8 cellular contexts compared by ENCODE assay signal in genomic region chr4:108649863-108650211, GRCh38. TPM values are rescaled to one million over a fixed set of nuclear protein-coding genes. Genes with fewer than 3 reads are reported as not detected.
DNase-seq lines count a peak whose midpoint lies in the region; ATAC-seq, FAIRE-seq and TF ChIP-seq lines count a peak whose summit lies in the region.

No MANE protein-coding gene starts in this region.

- FAIRE-seq in RCC 7860 (lab: Jason Lieb, UNC), result no peak

- DNase-seq in Ammon's horn (ENCODE audit: low spot score), result peak; percentile 8
- no peak for DNase-seq in MCF 10A (ENCODE audit: unreplicated experiment)
- no peak for DNase-seq in COLO668 (lab: John Stamatoyannopoulos, UW; ENCODE audit: unreplicated experiment)
- no peak for DNase-seq in kidney tubule cell (ENCODE audit: low spot score)
- no peak for DNase-seq in RCC 7860 (ENCODE audit: low spot score)

- H3K27ac Mint-ChIP-seq in MCF 10A (ENCODE audit: low read depth, unreplicated experiment) (peak overlapping the region; percentile 80), nephron (peak overlapping the region; percentile 98 to 99 (median 98))

- POLR2A ChIA-PET in MCF 10A (lab: Yijun Ruan, JAX), result interaction anchor here (0.5 to 5.5 kb wide), 16 partner anchors 8 to 942 kb away, joined by 3 to 65 read pairs (median 4); partner anchors contain the start of genes RPL34 and SGMS2

- H3K36me3 Mint-ChIP-seq in MCF 10A (ENCODE audit: insufficient read depth, unreplicated experiment) (peaks cover 9% of the 10 kb centered on the region), nephron (ENCODE audit: low read depth) (peaks cover 17% of the 10 kb centered on the region)

- CTCF ChIA-PET in MCF 10A (lab: Yijun Ruan, JAX), result interaction anchor here (0.8 to 1.9 kb wide), 5 partner anchors 11 to 649 kb away, joined by 3 to 7 read pairs (median 4); no protein-coding TSS in a partner anchor

- intact Hi-C loops in MCF 10A (cut with micrococcal nuclease), result loop anchor here (2.0 kb wide), 1 partner anchor 29 kb away; the partner anchor contains the start of gene RPL34

- H3K27me3 Mint-ChIP-seq in MCF 10A (ENCODE audit: insufficient read depth, unreplicated experiment), result no peaks in the 10 kb centered on the region
- H3K27me3 Mint-ChIP-seq in nephron (ENCODE audit: low read depth), result peaks cover 3% of the 10 kb centered on the region

- H3K4me1 Mint-ChIP-seq in MCF 10A (ENCODE audit: insufficient read depth, unreplicated experiment) (peaks cover 23% of the 10 kb centered on the region), nephron (peaks cover 7% of the 10 kb centered on the region)

- TF ChIP-seq CTCF in MCF 10A (IDR thresholded peaks at IDR 0.05; ENCODE audit: unreplicated experiment) (no peak), nephron (IDR thresholded peaks at IDR 0.05; ENCODE audit: unreplicated experiment in 3 of 3) (peak in 1 of 3 experiments; percentile 21)

- H3K9me3 Mint-ChIP-seq in MCF 10A (ENCODE audit: unreplicated experiment) (peaks cover 7% of the 10 kb centered on the region), nephron (no peaks in the 10 kb centered on the region)

- H3K4me3 Mint-ChIP-seq in MCF 10A (ENCODE audit: unreplicated experiment) (peak overlapping the region; percentile 84), nephron (peak overlapping the region; percentile 95 to 99 (median 96))

- no TSS peak for BruUV-seq in MCF 10A (replicated peaks; lab: Mats Ljungman, UMichigan)

- ATAC-seq in GM19397 (IDR thresholded peaks at IDR 0.05; ENCODE audit: unreplicated experiment) (peak; percentile 1), HG03457 (IDR thresholded peaks at IDR 0.05; ENCODE audit: unreplicated experiment) (peak; percentile 6)

RNA-seq across cellular contexts. Expression of gene OSTC, which starts 0.6 kb away (rescaled TPM):
- 175 and 214 TPM in 2 replicates for total RNA-seq in MCF 10A (2022)

RNA-seq across cellular contexts. Expression of gene RPL34, which starts 29.5 kb away (rescaled TPM):
- 1,508 and 1,646 TPM in 2 replicates for total RNA-seq in MCF 10A (2022)
